In the genomic region with DNA sequence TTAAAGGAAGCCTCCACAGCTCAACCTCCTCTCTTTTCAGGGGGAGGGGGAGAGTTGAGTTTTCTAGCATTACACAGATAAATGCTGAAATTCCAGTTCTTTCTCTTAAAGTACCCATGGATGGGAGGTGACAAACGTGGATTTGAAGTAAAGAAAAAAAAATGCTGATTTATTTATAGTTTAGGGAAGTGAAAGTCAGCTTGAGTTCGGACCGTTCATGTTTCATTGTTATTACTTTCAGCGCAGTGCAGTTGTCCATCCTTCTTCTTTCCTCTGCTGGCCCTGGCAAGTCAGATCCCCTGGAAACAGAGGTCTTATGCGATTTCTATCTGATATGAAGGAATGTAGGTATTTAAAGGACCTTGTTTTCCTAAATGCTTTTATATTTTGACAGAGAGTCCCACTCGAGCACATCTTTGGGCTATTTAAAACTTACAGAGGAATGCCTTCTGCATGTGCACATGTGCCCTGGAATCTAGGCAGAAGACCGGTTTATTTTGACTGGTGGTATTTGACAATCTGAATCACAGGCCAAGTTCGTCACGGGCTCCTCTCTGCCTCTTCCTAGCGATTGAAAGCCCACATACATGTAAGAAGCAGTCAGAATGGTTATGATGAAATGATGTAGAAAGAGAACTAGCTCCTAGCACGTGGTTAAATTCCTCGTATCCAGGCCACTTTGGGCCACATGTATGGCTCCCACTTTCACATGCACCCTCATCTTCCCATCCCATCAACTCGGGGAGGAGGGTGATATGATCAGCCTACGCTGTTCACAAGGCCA, we compare ENCODE assay signal across 12 cellular contexts.
A peak's percentile ranks its signal among the peaks of the same experiment; 100 is the strongest.
DNase-seq lines count a peak whose midpoint lies in the region; ATAC-seq and TF ChIP-seq lines count a peak whose summit lies in the region.
"Had no signal": no experiment of that assay in that cellular context is flagged by ENCODE, and none has a peak within 500 bp of the region (broad histone marks: within the 10 kb centered on the region; RNA-seq: fewer than 3 reads in every experiment).

No MANE protein-coding gene starts in this region.

- no peaks in the 10 kb centered on the region for H3K9me2 ChIP-seq in OCI-LY7 (ENCODE audit: insufficient read depth, low read length)

- TF ChIP-seq POLR2A in testis (IDR thresholded peaks at IDR 0.05) = no peak

- CTCF ChIA-PET in OCI-LY7 (lab: Charles Lee; ENCODE audit: unreplicated experiment) = no interaction called here
- CTCF ChIA-PET in A673 (lab: Charles Lee) = no interaction called here

- H3K27me3 ChIP-seq in A673 (replicated peaks; ENCODE audit: insufficient read depth, low read depth, low read length, poor library complexity) (no peaks in the 10 kb centered on the region), testis (no peaks in the 10 kb centered on the region)

- TF ChIP-seq CTCF in OCI-LY7 (conservative IDR thresholded peaks at IDR 0.05; ENCODE audit: low read length) (no peak), A673 (conservative IDR thresholded peaks at IDR 0.05; ENCODE audit: low read depth, low read length) (no peak), testis (IDR thresholded peaks at IDR 0.05) (no peak)

- ATAC-seq in GM19467 (IDR thresholded peaks at IDR 0.05; ENCODE audit: unreplicated experiment) (peak; percentile 63), HG03066 (IDR thresholded peaks at IDR 0.05; ENCODE audit: low read depth, unreplicated experiment) (peak; percentile 75)
- ATAC-seq: esophagus mucosa had no signal

- H3K4me3 ChIP-seq in OCI-LY7 (ENCODE audit: low read depth, low read length, poor library complexity, severe bottlenecking) (no peak overlapping the region), A673 (ENCODE audit: low read depth, low read length, poor library complexity, severe bottlenecking) (no peak overlapping the region), testis (no peak overlapping the region)

- H3K36me3 ChIP-seq in OCI-LY7 (ENCODE audit: insufficient read depth, low read length) (no peaks in the 10 kb centered on the region), A673 (ENCODE audit: insufficient read depth, low read length, poor library complexity, severe bottlenecking) (no peaks in the 10 kb centered on the region), testis (ENCODE audit: low read depth, missing control alignments) (no peaks in the 10 kb centered on the region)

- H3K9me3 ChIP-seq in OCI-LY7 (ENCODE audit: low read length) = no peaks in the 10 kb centered on the region
- no peaks in the 10 kb centered on the region for H3K9me3 ChIP-seq in A673 (ENCODE audit: low read depth, low read length, poor library complexity, severe bottlenecking)
- no peaks in the 10 kb centered on the region for H3K9me3 ChIP-seq in testis

- BruUV-seq in OCI-LY7 (replicated peaks; lab: Mats Ljungman, UMichigan) (no TSS peak), A673 (replicated peaks; lab: Mats Ljungman, UMichigan) (no TSS peak)

- intact Hi-C loops in OCI-LY7 (cut with micrococcal nuclease; ENCODE audit: unreplicated experiment) (no loop called here), A673 (cut with micrococcal nuclease; ENCODE audit: unreplicated experiment) (no loop called here), testis (cut with DNase I; ENCODE audit: low total_unique reads) (no loop called here)

- POLR2A ChIA-PET in OCI-LY7 (lab: Charles Lee) (interaction anchor here (1.1 kb wide), 1 partner anchor 28 kb away, joined by 3 read pairs; no protein-coding TSS in a partner anchor), A673 (lab: Charles Lee; ENCODE audit: low non-redundant PET) (no interaction called here)

- peak overlapping the region; percentile 38 for H3K4me2 ChIP-seq in OCI-LY7 (ENCODE audit: low read length)

- DNase-seq in CD1c-positive myeloid dendritic cell (ENCODE audit: extremely low spot score) = peak; percentile 80
- peak; percentile 30 for DNase-seq in OCI-LY7 (ENCODE audit: low spot score)
- DNase-seq in GOT3 (lab: John Stamatoyannopoulos, UW) = no peak
- no peak for DNase-seq in activated CD4-positive, CD25-positive, alpha-beta regulatory T cell treated with anti-CD3 and anti-CD28 coated beads, Interleukin-2, amount 50 U/mL, for 72 hours
- no peak for DNase-seq in A673 (ENCODE audit: low spot score)
- DNase-seq in testis = no peak
- DNase-seq: activated naive CD8-positive, alpha-beta T cell treated with anti-CD3 and anti-CD28 coated beads, Interleukin-2, amount 10 ng/mL, durations not matched to agents 7 days and 5 days; NCI-H2081 treated with DMSO at 0.1 percent for 48 hours; T-helper 9 cell had no signal

- H3K79me2 ChIP-seq in OCI-LY7 (ENCODE audit: insufficient read depth, low read depth, low read length) = no peaks in the 10 kb centered on the region

- no peaks in the 10 kb centered on the region for H4K20me1 ChIP-seq in OCI-LY7 (ENCODE audit: insufficient read depth, low read length)

- H3K4me1 ChIP-seq in OCI-LY7 (ENCODE audit: insufficient read depth, low read length, poor library complexity, severe bottlenecking) = peaks cover 11% of the 10 kb centered on the region
- H3K4me1 ChIP-seq in A673 (ENCODE audit: insufficient read depth, low read length, poor library complexity, severe bottlenecking) = no peaks in the 10 kb centered on the region
- H3K4me1 ChIP-seq in testis = no peaks in the 10 kb centered on the region

- H2AFZ ChIP-seq in OCI-LY7 (ENCODE audit: low read length) = no peak overlapping the region

- WGBS in testis, 2 donors = 78 to 83% methylated on average over 14 of the region's 14 CpGs

- no peak overlapping the region for H3K27ac ChIP-seq in OCI-LY7 (ENCODE audit: low read depth, low read length, poor library complexity, severe bottlenecking)
- no peak overlapping the region for H3K27ac ChIP-seq in A673 (ENCODE audit: low read depth, low read length, poor library complexity, severe bottlenecking)
- H3K27ac ChIP-seq in testis = no peak overlapping the region

Comparison
In these comparisons a context has a peak if more than half of its experiments do, and no peak if none do; other contexts are left out.
1. DNase-seq: peak in CD1c-positive myeloid dendritic cell (single experiment) and OCI-LY7 (single experiment); none in GOT3 (single experiment), activated CD4-positive, CD25-positive, alpha-beta regulatory T cell treated with anti-CD3 and anti-CD28 coated beads, Interleukin-2, amount 50 U/mL, for 72 hours (single experiment), A673 (single experiment) and testis (single experiment).